ENCODE assay signal across 1 cellular context in genomic region chr16:84546669-84547538, GRCh38.
TF ChIP-seq lines count a peak whose summit lies in the region.

No MANE protein-coding gene starts in this region.

TF ChIP-seq in H1, 55 proteins besides CTCF, POLR2A, EP300 and RAD21:
- TF ChIP-seq KDM1A (IDR thresholded peaks at IDR 0.05; ENCODE audit: borderline replicate concordance, low read length) (peak; percentile 44; the same call in 1 of the 2 replicates), SIRT6 (IDR thresholded peaks at IDR 0.05; ENCODE audit: low read length) (no peak), GTF2F1 (IDR thresholded peaks at IDR 0.05; ENCODE audit: borderline replicate concordance, low read depth, low read length) (no peak), EGR1 (IDR thresholded peaks at IDR 0.05; ENCODE audit: borderline replicate concordance, low read depth, low read length) (no peak), SP2 (IDR thresholded peaks at IDR 0.05; ENCODE audit: low read length) (no peak)
